Comparison of ENCODE assay signal across 11 cellular contexts in genomic region chr5:93717162-93717561, GRCh38. TPM values are rescaled to one million over a fixed set of nuclear protein-coding genes. Genes with fewer than 3 reads are reported as not detected.
DNase-seq lines count a peak whose midpoint lies in the region; ATAC-seq and TF ChIP-seq lines count a peak whose summit lies in the region.
"Had no signal": no experiment of that assay in that cellular context is flagged by ENCODE, and none has a peak within 500 bp of the region (broad histone marks: within the 10 kb centered on the region; RNA-seq: fewer than 3 reads in every experiment).

No MANE protein-coding gene starts in this region.

- no peak overlapping the region for H3K4me2 ChIP-seq in OCI-LY7 (ENCODE audit: low read length)

- H2AFZ ChIP-seq in OCI-LY7 (ENCODE audit: low read length), result no peak overlapping the region

- H4K20me1 ChIP-seq in OCI-LY7 (ENCODE audit: insufficient read depth, low read length), result no peaks in the 10 kb centered on the region

- peaks cover 12% of the 10 kb centered on the region for H3K4me1 ChIP-seq in BE2C
- no peaks in the 10 kb centered on the region for H3K4me1 ChIP-seq in OCI-LY7 (ENCODE audit: insufficient read depth, low read length, poor library complexity, severe bottlenecking)
- no peaks in the 10 kb centered on the region for H3K4me1 ChIP-seq in suprapubic skin

- no peaks in the 10 kb centered on the region for H3K9me2 ChIP-seq in OCI-LY7 (ENCODE audit: insufficient read depth, low read length)

- H3K79me2 ChIP-seq in OCI-LY7 (ENCODE audit: insufficient read depth, low read depth, low read length), result no peaks in the 10 kb centered on the region

- DNase-seq in BE2C (peak; percentile 27), MV-4-11 (lab: John Stamatoyannopoulos, UW) (peak; percentile 82), amniotic epithelial cell (ENCODE audit: low read depth) (peak; percentile 90), left kidney (ENCODE audit: low read depth, low spot score) (peak; percentile 21), OCI-LY7 (ENCODE audit: low spot score) (no peak), T1000 (lab: John Stamatoyannopoulos, UW) (no peak), suprapubic skin (ENCODE audit: low spot score in 2 of 2) (no peak)
- DNase-seq: activated gamma-delta T cell treated with Interleukin-2 at 50 U/mL for 16 hours had no signal

- no peaks in the 10 kb centered on the region for H3K27me3 ChIP-seq in BE2C
- H3K27me3 ChIP-seq in suprapubic skin, result no peaks in the 10 kb centered on the region
- H3K27me3 ChIP-seq: esophagus muscularis mucosa had no signal

- TF ChIP-seq POLR2A in suprapubic skin (IDR thresholded peaks at IDR 0.05), result no peak

- 66% methylated on average over 4 of the region's 4 CpGs for WGBS in suprapubic skin

- H3K36me3 ChIP-seq in BE2C, result no peaks in the 10 kb centered on the region
- no peaks in the 10 kb centered on the region for H3K36me3 ChIP-seq in OCI-LY7 (ENCODE audit: insufficient read depth, low read length)
- no peaks in the 10 kb centered on the region for H3K36me3 ChIP-seq in suprapubic skin
- H3K36me3 ChIP-seq: esophagus muscularis mucosa had no signal

- intact Hi-C loops in OCI-LY7 (cut with micrococcal nuclease; ENCODE audit: unreplicated experiment), result no loop called here

- no peak for TF ChIP-seq EP300 in suprapubic skin (IDR thresholded peaks at IDR 0.05)

- H3K4me3 ChIP-seq in BE2C (ENCODE audit: low read depth, low read length), result no peak overlapping the region
- H3K4me3 ChIP-seq in OCI-LY7 (ENCODE audit: low read depth, low read length, poor library complexity, severe bottlenecking), result no peak overlapping the region
- no peak overlapping the region for H3K4me3 ChIP-seq in suprapubic skin
- H3K4me3 ChIP-seq: esophagus muscularis mucosa, K562 had no signal

- no peak for TF ChIP-seq CTCF in BE2C (IDR thresholded peaks at IDR 0.05; ENCODE audit: low read depth, low read length)
- TF ChIP-seq CTCF in OCI-LY7 (conservative IDR thresholded peaks at IDR 0.05; ENCODE audit: low read length), result no peak
- no peak for TF ChIP-seq CTCF in suprapubic skin (IDR thresholded peaks at IDR 0.05)

- ATAC-seq in GM18873 (IDR thresholded peaks at IDR 0.05; ENCODE audit: low FRiP score, unreplicated experiment), result no peak
- ATAC-seq: K562 had no signal

- H3K27ac ChIP-seq in OCI-LY7 (ENCODE audit: low read depth, low read length, poor library complexity, severe bottlenecking), result no peak overlapping the region
- H3K27ac ChIP-seq in suprapubic skin, result no peak overlapping the region
- H3K27ac ChIP-seq: esophagus muscularis mucosa had no signal

- POLR2A ChIA-PET in OCI-LY7 (lab: Charles Lee), result interaction anchor here (0.6 to 0.7 kb wide), 3 partner anchors 29 to 313 kb away, joined by 3 to 9 read pairs (median 3); no protein-coding TSS in a partner anchor

- H3K9me3 ChIP-seq in BE2C (no peaks in the 10 kb centered on the region), OCI-LY7 (ENCODE audit: low read length) (no peaks in the 10 kb centered on the region), suprapubic skin (no peaks in the 10 kb centered on the region)
- H3K9me3 ChIP-seq: esophagus muscularis mucosa had no signal

- no TSS peak for BruUV-seq in OCI-LY7 (replicated peaks; lab: Mats Ljungman, UMichigan)

- CTCF ChIA-PET in OCI-LY7 (lab: Charles Lee; ENCODE audit: unreplicated experiment), result no interaction called here

RNA-seq across cellular contexts. Expression of gene POU5F2, which starts 24.2 kb away (rescaled TPM):
- polyA plus RNA-seq in BE2C (2012; ENCODE audit: insufficient read depth, insufficient read length, low read depth), result not detected
- 0.98 and 1.0 TPM in 2 replicates for total RNA-seq in OCI-LY7 (2014; rRNA removed; shearing (Covaris generic))
- total RNA-seq in OCI-LY7 (2022) (1.4 and 1.5 TPM in 2 replicates), suprapubic skin (1 to 10 TPM; 1.4 to 7.1 (median 2.7) TPM)

Comparison
In these comparisons a context has a peak if more than half of its experiments do, and no peak if none do; other contexts are left out.
1. DNase-seq: peak in BE2C (single experiment), MV-4-11 (single experiment), amniotic epithelial cell (single experiment) and left kidney (single experiment); none in OCI-LY7 (single experiment), T1000 (single experiment) and suprapubic skin (0 of 2).